ENCODE assay signal across 1 cellular context in genomic region chr20:19780261-19780660, GRCh38.
TF ChIP-seq lines count a peak whose summit lies in the region.

No MANE protein-coding gene starts in this region.

TF ChIP-seq in IMR-90, 13 proteins besides CTCF, POLR2A, EP300 and RAD21:
- TF ChIP-seq NFE2L2 (IDR thresholded peaks at IDR 0.05; ENCODE audit: low read depth, low read length), result no peak
- TF ChIP-seq ELK1 (IDR thresholded peaks at IDR 0.05; ENCODE audit: borderline replicate concordance, low read depth, low read length), result no peak
- TF ChIP-seq FOS (IDR thresholded peaks at IDR 0.05; ENCODE audit: low read depth, low read length), result no peak
- no peak for TF ChIP-seq CHD1 (IDR thresholded peaks at IDR 0.05; ENCODE audit: low read depth, low read length)
- no peak for TF ChIP-seq RCOR1 (IDR thresholded peaks at IDR 0.05; ENCODE audit: insufficient replicate concordance, low read length)
- TF ChIP-seq SMC3 (IDR thresholded peaks at IDR 0.05; ENCODE audit: low read depth, low read length), result no peak
- no peak for TF ChIP-seq MXI1 (IDR thresholded peaks at IDR 0.05; ENCODE audit: borderline replicate concordance, low read depth, low read length)
- no peak for TF ChIP-seq RFX5 (IDR thresholded peaks at IDR 0.05; ENCODE audit: low read depth, low read length)
- TF ChIP-seq CEBPB (IDR thresholded peaks at IDR 0.05; ENCODE audit: low read depth, low read length), result no peak
- TF ChIP-seq BHLHE40 (IDR thresholded peaks at IDR 0.05; ENCODE audit: low read depth, low read length), result no peak
- TF ChIP-seq USF2 (IDR thresholded peaks at IDR 0.05; ENCODE audit: low read depth, low read length), result no peak
- no peak for TF ChIP-seq MAFK (IDR thresholded peaks at IDR 0.05; ENCODE audit: low read depth, low read length)
- no peak for TF ChIP-seq MAZ (IDR thresholded peaks at IDR 0.05; ENCODE audit: borderline replicate concordance, low read depth, low read length)
